In the genomic region with DNA sequence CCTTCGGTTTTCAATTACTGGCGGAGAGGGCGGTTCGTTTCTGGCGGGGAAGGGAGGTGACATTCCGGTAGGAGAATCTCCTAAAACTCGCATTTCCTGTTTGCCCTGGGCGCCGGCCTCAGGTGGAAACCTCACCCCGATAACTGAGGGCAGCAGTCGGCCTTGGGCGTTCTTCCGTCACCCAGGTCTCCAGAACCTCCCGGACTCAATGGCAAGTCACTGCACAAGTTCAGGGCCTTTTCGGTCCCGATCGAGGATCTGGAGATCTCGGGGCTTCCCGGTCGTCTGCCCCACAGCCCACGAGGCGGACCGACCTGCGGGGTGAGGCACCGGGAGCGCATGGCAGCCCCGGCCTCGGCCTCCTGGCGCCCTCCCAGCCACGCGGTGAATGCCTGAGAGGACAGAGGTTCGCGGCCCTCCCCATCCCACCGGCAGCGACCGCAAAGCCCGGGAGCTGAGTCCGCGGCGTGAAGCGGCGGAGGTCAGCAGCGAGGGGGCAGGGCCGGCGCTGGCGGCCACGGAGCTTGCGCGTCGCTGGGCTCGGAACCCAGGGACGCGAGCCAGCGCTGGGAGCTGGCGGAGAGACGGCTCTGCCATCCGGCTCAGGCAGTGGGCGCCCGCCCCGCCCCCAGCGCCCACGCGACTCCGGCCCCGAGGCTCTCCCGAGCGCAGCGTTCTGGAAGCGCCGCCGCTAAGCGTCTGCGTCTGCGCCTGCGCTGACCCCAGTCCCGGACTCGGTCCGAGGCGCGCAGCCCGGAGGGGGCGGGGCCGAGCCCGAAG, we compare ENCODE assay signal across 1 cellular context.
TF ChIP-seq lines count a peak whose summit lies in the region.

No MANE protein-coding gene starts in this region.

TF ChIP-seq in HepG2, 621 proteins besides CTCF, POLR2A, EP300 and RAD21 (continued from another document and continues in another):
- TF ChIP-seq, protein P1, sequence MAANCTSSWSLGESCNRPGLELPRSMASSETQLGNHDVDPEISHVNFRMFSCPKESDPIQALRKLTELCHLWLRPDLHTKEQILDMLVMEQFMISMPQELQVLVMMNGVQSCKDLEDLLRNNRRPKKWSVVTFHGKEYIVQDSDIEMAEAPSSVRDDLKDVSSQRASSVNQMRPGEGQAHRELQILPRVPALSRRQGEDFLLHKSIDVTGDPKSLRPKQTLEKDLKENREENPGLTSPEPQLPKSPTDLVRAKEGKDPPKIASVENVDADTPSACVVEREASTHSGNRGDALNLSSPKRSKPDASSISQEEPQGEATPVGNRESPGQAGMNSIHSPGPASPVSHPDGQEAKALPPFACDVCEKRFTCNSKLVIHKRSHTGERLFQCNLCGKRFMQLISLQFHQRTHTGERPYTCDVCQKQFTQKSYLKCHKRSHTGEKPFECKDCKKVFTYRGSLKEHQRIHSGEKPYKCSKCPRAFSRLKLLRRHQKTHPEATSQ (CRISPR knock-in tag; IDR thresholded peaks at IDR 0.05; ENCODE audit: borderline replicate concordance), result peak; percentile 85; the same call in 1 of the 2 replicates
- TF ChIP-seq ZNF562 (CRISPR knock-in tag; IDR thresholded peaks at IDR 0.05; ENCODE audit: borderline replicate concordance) (no peak), ZMAT3 (CRISPR knock-in tag; conservative IDR thresholded peaks at IDR 0.05) (0 out of 2 replicates have a peak, but pooled peaks have one; percentile 79), ZNF768 (CRISPR knock-in tag; IDR thresholded peaks at IDR 0.05) (peak; percentile 61), ZNF350 (CRISPR knock-in tag; IDR thresholded peaks at IDR 0.05; ENCODE audit: borderline replicate concordance, low read depth) (no peak), SUZ12 (IDR thresholded peaks at IDR 0.05; ENCODE audit: low read depth, low read length) (no peak), ETV5 (CRISPR knock-in tag; IDR thresholded peaks at IDR 0.05; ENCODE audit: borderline replicate concordance) (no peak), MED8 (CRISPR knock-in tag; IDR thresholded peaks at IDR 0.05; ENCODE audit: insufficient replicate concordance) (peak; percentile 56), ZNF160 (CRISPR knock-in tag; IDR thresholded peaks at IDR 0.05) (0 out of 2 replicates have a peak, but pooled peaks have one; percentile 39), ZNF629 (CRISPR knock-in tag; conservative IDR thresholded peaks at IDR 0.05) (no peak), ZC3H4 (CRISPR knock-in tag; IDR thresholded peaks at IDR 0.05; ENCODE audit: borderline replicate concordance) (peak; percentile 43; the same call in 1 of the 2 replicates), RFX5 (IDR thresholded peaks at IDR 0.05; ENCODE audit: low read depth, low read length) (no peak), ZBTB40 (IDR thresholded peaks at IDR 0.05) (no peak), ZBTB40 (CRISPR knock-in tag; IDR thresholded peaks at IDR 0.05) (peak; percentile 50), ZNF784 (CRISPR knock-in tag; IDR thresholded peaks at IDR 0.05; ENCODE audit: borderline replicate concordance) (peak; percentile 91; the same call in 1 of the 2 replicates), ARNT2 (CRISPR knock-in tag; IDR thresholded peaks at IDR 0.05; ENCODE audit: low read depth) (peak; percentile 88), FOXK2 (IDR thresholded peaks at IDR 0.05) (no peak), SNAI1 (CRISPR knock-in tag; IDR thresholded peaks at IDR 0.05; ENCODE audit: borderline replicate concordance) (no peak), ZBTB42 (CRISPR knock-in tag; IDR thresholded peaks at IDR 0.05) (peak; percentile 50; the same call in 1 of the 2 replicates), ZNF337 (CRISPR knock-in tag; IDR thresholded peaks at IDR 0.05; ENCODE audit: borderline replicate concordance, low read depth) (no peak), ZBTB7B (CRISPR knock-in tag; IDR thresholded peaks at IDR 0.05) (peak; percentile 67; the same call in 1 of the 2 replicates), ZBTB3 (CRISPR knock-in tag; IDR thresholded peaks at IDR 0.05; ENCODE audit: borderline replicate concordance, low read depth) (no peak), PHF20 (CRISPR knock-in tag; IDR thresholded peaks at IDR 0.05) (peak; percentile 68), ERF (CRISPR knock-in tag; IDR thresholded peaks at IDR 0.05) (no peak), ZNF619 (CRISPR knock-in tag; IDR thresholded peaks at IDR 0.05) (no peak), ATM (IDR thresholded peaks at IDR 0.05; ENCODE audit: borderline replicate concordance) (no peak), ZNF605 (CRISPR knock-in tag; IDR thresholded peaks at IDR 0.05) (no peak), ZNF670 (CRISPR knock-in tag; IDR thresholded peaks at IDR 0.05; ENCODE audit: borderline replicate concordance) (no peak), ZNF672 (CRISPR knock-in tag; IDR thresholded peaks at IDR 0.05) (no peak)
- TF ChIP-seq, protein P2, sequence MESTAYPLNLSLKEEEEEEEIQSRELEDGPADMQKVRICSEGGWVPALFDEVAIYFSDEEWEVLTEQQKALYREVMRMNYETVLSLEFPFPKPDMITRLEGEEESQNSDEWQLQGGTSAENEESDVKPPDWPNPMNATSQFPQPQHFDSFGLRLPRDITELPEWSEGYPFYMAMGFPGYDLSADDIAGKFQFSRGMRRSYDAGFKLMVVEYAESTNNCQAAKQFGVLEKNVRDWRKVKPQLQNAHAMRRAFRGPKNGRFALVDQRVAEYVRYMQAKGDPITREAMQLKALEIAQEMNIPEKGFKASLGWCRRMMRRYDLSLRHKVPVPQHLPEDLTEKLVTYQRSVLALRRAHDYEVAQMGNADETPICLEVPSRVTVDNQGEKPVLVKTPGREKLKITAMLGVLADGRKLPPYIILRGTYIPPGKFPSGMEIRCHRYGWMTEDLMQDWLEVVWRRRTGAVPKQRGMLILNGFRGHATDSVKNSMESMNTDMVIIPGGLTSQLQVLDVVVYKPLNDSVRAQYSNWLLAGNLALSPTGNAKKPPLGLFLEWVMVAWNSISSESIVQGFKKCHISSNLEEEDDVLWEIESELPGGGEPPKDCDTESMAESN (CRISPR knock-in tag; conservative IDR thresholded peaks at IDR 0.05), result peak; percentile 84; the same call in 1 of the 2 replicates
- TF ChIP-seq, protein P3, sequence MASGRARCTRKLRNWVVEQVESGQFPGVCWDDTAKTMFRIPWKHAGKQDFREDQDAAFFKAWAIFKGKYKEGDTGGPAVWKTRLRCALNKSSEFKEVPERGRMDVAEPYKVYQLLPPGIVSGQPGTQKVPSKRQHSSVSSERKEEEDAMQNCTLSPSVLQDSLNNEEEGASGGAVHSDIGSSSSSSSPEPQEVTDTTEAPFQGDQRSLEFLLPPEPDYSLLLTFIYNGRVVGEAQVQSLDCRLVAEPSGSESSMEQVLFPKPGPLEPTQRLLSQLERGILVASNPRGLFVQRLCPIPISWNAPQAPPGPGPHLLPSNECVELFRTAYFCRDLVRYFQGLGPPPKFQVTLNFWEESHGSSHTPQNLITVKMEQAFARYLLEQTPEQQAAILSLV (CRISPR knock-in tag; IDR thresholded peaks at IDR 0.05; ENCODE audit: borderline replicate concordance), result peak; percentile 85; the same call in 1 of the 2 replicates
- TF ChIP-seq, protein P4, sequence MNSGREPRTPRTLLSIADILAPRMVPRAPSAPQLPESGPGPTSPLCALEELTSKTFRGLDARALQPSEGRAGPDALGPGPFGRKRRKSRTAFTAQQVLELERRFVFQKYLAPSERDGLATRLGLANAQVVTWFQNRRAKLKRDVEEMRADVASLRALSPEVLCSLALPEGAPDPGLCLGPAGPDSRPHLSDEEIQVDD (CRISPR knock-in tag; IDR thresholded peaks at IDR 0.05; ENCODE audit: borderline replicate concordance), result no peak
- TF ChIP-seq, protein P5, sequence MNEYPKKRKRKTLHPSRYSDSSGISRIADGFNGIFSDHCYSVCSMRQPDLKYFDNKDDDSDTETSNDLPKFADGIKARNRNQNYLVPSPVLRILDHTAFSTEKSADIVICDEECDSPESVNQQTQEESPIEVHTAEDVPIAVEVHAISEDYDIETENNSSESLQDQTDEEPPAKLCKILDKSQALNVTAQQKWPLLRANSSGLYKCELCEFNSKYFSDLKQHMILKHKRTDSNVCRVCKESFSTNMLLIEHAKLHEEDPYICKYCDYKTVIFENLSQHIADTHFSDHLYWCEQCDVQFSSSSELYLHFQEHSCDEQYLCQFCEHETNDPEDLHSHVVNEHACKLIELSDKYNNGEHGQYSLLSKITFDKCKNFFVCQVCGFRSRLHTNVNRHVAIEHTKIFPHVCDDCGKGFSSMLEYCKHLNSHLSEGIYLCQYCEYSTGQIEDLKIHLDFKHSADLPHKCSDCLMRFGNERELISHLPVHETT (CRISPR knock-in tag; conservative IDR thresholded peaks at IDR 0.05), result no peak; the same call in 1 of the 2 replicates
- TF ChIP-seq, protein P6, sequence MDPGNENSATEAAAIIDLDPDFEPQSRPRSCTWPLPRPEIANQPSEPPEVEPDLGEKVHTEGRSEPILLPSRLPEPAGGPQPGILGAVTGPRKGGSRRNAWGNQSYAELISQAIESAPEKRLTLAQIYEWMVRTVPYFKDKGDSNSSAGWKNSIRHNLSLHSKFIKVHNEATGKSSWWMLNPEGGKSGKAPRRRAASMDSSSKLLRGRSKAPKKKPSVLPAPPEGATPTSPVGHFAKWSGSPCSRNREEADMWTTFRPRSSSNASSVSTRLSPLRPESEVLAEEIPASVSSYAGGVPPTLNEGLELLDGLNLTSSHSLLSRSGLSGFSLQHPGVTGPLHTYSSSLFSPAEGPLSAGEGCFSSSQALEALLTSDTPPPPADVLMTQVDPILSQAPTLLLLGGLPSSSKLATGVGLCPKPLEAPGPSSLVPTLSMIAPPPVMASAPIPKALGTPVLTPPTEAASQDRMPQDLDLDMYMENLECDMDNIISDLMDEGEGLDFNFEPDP (CRISPR knock-in tag; conservative IDR thresholded peaks at IDR 0.05), result no peak
